ENCODE assay signal across 8 cellular contexts in the genomic region with DNA sequence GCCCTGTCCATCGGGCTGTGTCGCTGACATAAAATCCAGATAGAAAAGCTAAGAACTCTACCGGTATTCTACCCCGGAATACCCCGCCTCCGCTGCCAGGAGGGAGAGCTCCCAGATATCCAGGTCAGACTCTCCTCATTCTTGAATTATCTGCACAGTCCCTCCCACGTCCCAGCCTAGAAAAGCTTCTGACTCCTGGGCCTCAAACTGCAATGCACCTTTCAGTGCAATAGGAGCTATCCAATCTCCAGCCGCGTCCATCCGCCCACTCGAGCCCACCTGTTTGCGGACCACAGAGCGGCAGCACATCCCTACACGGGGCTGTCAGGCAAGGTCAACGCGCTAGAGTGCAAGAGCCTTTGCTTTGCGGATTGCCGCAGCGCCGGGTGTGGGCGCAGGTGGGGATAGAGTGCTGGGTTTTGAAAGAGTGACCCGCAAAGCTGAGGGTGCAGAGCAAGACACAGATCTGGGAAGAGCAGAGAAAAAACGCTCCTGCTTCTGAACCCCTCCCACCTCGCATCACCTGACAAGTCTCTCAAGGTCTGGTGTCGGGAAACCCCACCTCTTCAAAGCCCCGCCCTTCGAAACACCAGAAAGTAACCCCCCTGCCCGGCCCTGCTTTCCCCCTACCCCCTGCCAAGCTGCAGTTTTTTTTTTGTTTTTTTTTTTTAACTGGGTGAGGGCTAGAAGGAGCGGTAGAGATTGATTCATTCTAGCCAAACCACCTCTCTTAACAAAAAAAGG. TPM values are rescaled to one million over a fixed set of nuclear protein-coding genes. Genes with fewer than 3 reads are reported as not detected.
A peak's percentile ranks its signal among the peaks of the same experiment; 100 is the strongest.
DNase-seq lines count a peak whose midpoint lies in the region; ATAC-seq and TF ChIP-seq lines count a peak whose summit lies in the region.

No MANE protein-coding gene starts in this region.

- no peaks in the 10 kb centered on the region for H3K9me3 ChIP-seq in MG63
- H3K9me3 ChIP-seq in tibial artery: no peaks in the 10 kb centered on the region

- H3K4me3 Mint-ChIP-seq in activated naive CD4-positive, alpha-beta T cell treated with anti-CD3 and anti-CD28 coated beads, Interleukin-2, amount 10 ng/mL, durations not matched to agents 7 days and 5 days: peak overlapping the region; percentile 99

- TF ChIP-seq CTCF in omental fat pad (IDR thresholded peaks at IDR 0.05) (no peak), tibial artery (IDR thresholded peaks at IDR 0.05) (no peak)

- H3K27ac ChIP-seq in tibial artery: peak overlapping the region; percentile 95

- intact Hi-C loops in tibial artery (cut with DNase I; ENCODE audit: low total_unique reads): loop anchor here (10.0 kb wide), 1 partner anchor 112 kb away; the partner anchor contains the start of gene SYNGAP1

- H3K27ac Mint-ChIP-seq in activated naive CD4-positive, alpha-beta T cell treated with anti-CD3 and anti-CD28 coated beads, Interleukin-2, amount 10 ng/mL, durations not matched to agents 7 days and 5 days: peak overlapping the region; percentile 99

- DNase-seq in DMS 273 (lab: John Stamatoyannopoulos, UW; ENCODE audit: unreplicated experiment): peak; percentile 80
- DNase-seq in DMS 273 treated with DMSO at 0.1 percent for 48 hours (lab: John Stamatoyannopoulos, UW): no peak
- DNase-seq in MG63: peak; percentile 94
- DNase-seq in SK-MEL-5 (ENCODE audit: low read depth, low spot score): peak; percentile 78
- peak; percentile 93 for DNase-seq in activated naive CD4-positive, alpha-beta T cell treated with anti-CD3 and anti-CD28 coated beads, Interleukin-2, amount 10 ng/mL, durations not matched to agents 7 days and 5 days
- peak; percentile 88 for DNase-seq in glomerular visceral epithelial cell (ENCODE audit: extremely low spot score)
- no peak for DNase-seq in omental fat pad (ENCODE audit: low spot score)
- DNase-seq in tibial artery: peak; percentile 83 to 90

- H3K27me3 ChIP-seq in MG63 (no peaks in the 10 kb centered on the region), tibial artery (no peaks in the 10 kb centered on the region)

- H3K4me1 Mint-ChIP-seq in activated naive CD4-positive, alpha-beta T cell treated with anti-CD3 and anti-CD28 coated beads, Interleukin-2, amount 10 ng/mL, durations not matched to agents 7 days and 5 days: peaks cover 67% of the 10 kb centered on the region

- CTCF ChIA-PET in activated naive CD4-positive, alpha-beta T cell treated with anti-CD3 and anti-CD28 coated beads, Interleukin-2, amount 10 ng/mL, durations not matched to agents 7 days and 5 days (lab: Charles Lee): interaction anchor here (0.9 to 4.6 kb wide), 5 partner anchors 12 to 113 kb away, joined by 3 to 32 read pairs (median 5); partner anchors contain the start of gene RGL2

- H3K27me3 Mint-ChIP-seq in activated naive CD4-positive, alpha-beta T cell treated with anti-CD3 and anti-CD28 coated beads, Interleukin-2, amount 10 ng/mL, durations not matched to agents 7 days and 5 days: no peaks in the 10 kb centered on the region

- in situ Hi-C loops in SK-MEL-5 (cut with HindIII; ENCODE audit: low pct_unique_long_range_greater_than_20kb, low sequenced_read_pairs): no loop called here

- H3K9me3 Mint-ChIP-seq in activated naive CD4-positive, alpha-beta T cell treated with anti-CD3 and anti-CD28 coated beads, Interleukin-2, amount 10 ng/mL, durations not matched to agents 7 days and 5 days: no peaks in the 10 kb centered on the region

- peaks cover 47% of the 10 kb centered on the region for H3K36me3 Mint-ChIP-seq in activated naive CD4-positive, alpha-beta T cell treated with anti-CD3 and anti-CD28 coated beads, Interleukin-2, amount 10 ng/mL, durations not matched to agents 7 days and 5 days

- H3K4me3 ChIP-seq in MG63 (peak overlapping the region; percentile 92), tibial artery (peak overlapping the region; percentile 83 to 94)

- H3K4me1 ChIP-seq in tibial artery: peaks cover 0 to 45% (median 35%) of the 10 kb centered on the region in 4 donors

- H3K36me3 ChIP-seq in MG63 (peaks cover 46% of the 10 kb centered on the region), tibial artery (peaks cover 0 to 22% (median 0%) of the 10 kb centered on the region in 3 donors)

- ATAC-seq in omental fat pad (ENCODE audit: low FRiP score): peak; percentile 35

RNA-seq across cellular contexts. Expression of gene TAPBP, which starts 1.3 kb away (rescaled TPM):
- 37.5 and 89.0 TPM in 2 replicates for total RNA-seq in MG63 (2014; rRNA removed; shearing (Covaris generic); ENCODE audit: low replicate concordance)
- total RNA-seq in SK-MEL-5 (2014; rRNA removed; shearing (Covaris generic)): 45.5 and 55.4 TPM in 2 replicates
- 228 and 235 TPM in 2 replicates for polyA plus RNA-seq in SK-MEL-5 (2015; cell fraction: cytosol; rRNA removed)
- polyA plus RNA-seq in SK-MEL-5 (2015; cell fraction: nucleus; rRNA removed): 40.6 and 49.8 TPM in 2 replicates
- total RNA-seq in omental fat pad: 10 to 100 TPM; 50.2 to 90.5 (median 69.1) TPM

RNA-seq across cellular contexts. Expression of gene ZBTB22, which starts 5.0 kb away (rescaled TPM):
- total RNA-seq in MG63 (2014; rRNA removed; shearing (Covaris generic); ENCODE audit: low replicate concordance): 6.2 and 20.0 TPM in 2 replicates
- total RNA-seq in SK-MEL-5 (2014; rRNA removed; shearing (Covaris generic)): 7.6 and 9.2 TPM in 2 replicates
- polyA plus RNA-seq in SK-MEL-5 (2015; cell fraction: cytosol; rRNA removed): 7.5 and 7.8 TPM in 2 replicates
- polyA plus RNA-seq in SK-MEL-5 (2015; cell fraction: nucleus; rRNA removed): 13.4 and 15.2 TPM in 2 replicates
- 10 to 100 TPM; 10.7 to 15.3 (median 11.6) TPM for total RNA-seq in omental fat pad

RNA-seq across cellular contexts. Expression of gene DAXX, which starts 10.2 kb away (rescaled TPM):
- 27.3 and 34.2 TPM in 2 replicates for total RNA-seq in MG63 (2014; rRNA removed; shearing (Covaris generic); ENCODE audit: low replicate concordance)
- total RNA-seq in SK-MEL-5 (2014; rRNA removed; shearing (Covaris generic)): 29.0 and 33.5 TPM in 2 replicates
- 36.1 and 39.2 TPM in 2 replicates for polyA plus RNA-seq in SK-MEL-5 (2015; cell fraction: cytosol; rRNA removed)
- polyA plus RNA-seq in SK-MEL-5 (2015; cell fraction: nucleus; rRNA removed): 50.2 and 52.9 TPM in 2 replicates
- 10 to 100 TPM; 33.4 to 65.2 (median 42.5) TPM for total RNA-seq in omental fat pad

RNA-seq across cellular contexts. Expression of gene RGL2, which starts 13.8 kb away (rescaled TPM):
- 71.9 and 123 TPM in 2 replicates for total RNA-seq in MG63 (2014; rRNA removed; shearing (Covaris generic); ENCODE audit: low replicate concordance)
- total RNA-seq in SK-MEL-5 (2014; rRNA removed; shearing (Covaris generic)): 11.9 and 14.6 TPM in 2 replicates
- 16.8 and 21.9 TPM in 2 replicates for polyA plus RNA-seq in SK-MEL-5 (2015; cell fraction: cytosol; rRNA removed)
- polyA plus RNA-seq in SK-MEL-5 (2015; cell fraction: nucleus; rRNA removed): 156 and 161 TPM in 2 replicates
- 10 to 100 TPM; 28.7 to 81.2 (median 41.7) TPM for total RNA-seq in omental fat pad

RNA-seq across cellular contexts. Expression of gene PFDN6, which starts 23.1 kb away (rescaled TPM):
- 488 and 596 TPM in 2 replicates for total RNA-seq in MG63 (2014; rRNA removed; shearing (Covaris generic); ENCODE audit: low replicate concordance)
- 128 and 143 TPM in 2 replicates for total RNA-seq in SK-MEL-5 (2014; rRNA removed; shearing (Covaris generic))
- 129 and 144 TPM in 2 replicates for polyA plus RNA-seq in SK-MEL-5 (2015; cell fraction: cytosol; rRNA removed)
- 72.8 and 84.4 TPM in 2 replicates for polyA plus RNA-seq in SK-MEL-5 (2015; cell fraction: nucleus; rRNA removed)
- 10 to 100 TPM; 16.0 to 30.8 (median 23.1) TPM for total RNA-seq in omental fat pad

Comparison
In these comparisons a context has a peak if more than half of its experiments do, and no peak if none do; other contexts are left out.
1. DNase-seq: peak in DMS 273 (single experiment), MG63 (single experiment), SK-MEL-5 (single experiment), activated naive CD4-positive, alpha-beta T cell treated with anti-CD3 and anti-CD28 coated beads, Interleukin-2, amount 10 ng/mL, durations not matched to agents 7 days and 5 days (single experiment), glomerular visceral epithelial cell (single experiment) and tibial artery (2 of 2); none in DMS 273 treated with DMSO at 0.1 percent for 48 hours (single experiment) and omental fat pad (single experiment).